Comparison of ENCODE assay signal across 8 cellular contexts in genomic region chr16:30747331-30747730, GRCh38. TPM values are rescaled to one million over a fixed set of nuclear protein-coding genes. Genes with fewer than 3 reads are reported as not detected.
DNase-seq lines count a peak whose midpoint lies in the region; ATAC-seq, FAIRE-seq and TF ChIP-seq lines count a peak whose summit lies in the region.

No MANE protein-coding gene starts in this region.

- no peak overlapping the region for H3K14ac ChIP-seq in mesenchymal stem cell (ENCODE audit: low read length in 2 of 2)

- H2BK120ac ChIP-seq in mesenchymal stem cell (ENCODE audit: low read depth, low read length) = no peak overlapping the region

- intact Hi-C loops in GM12878 (cut with micrococcal nuclease; ENCODE audit: unreplicated experiment) = no loop called here

- H3K18ac ChIP-seq in mesenchymal stem cell (ENCODE audit: low read depth in 1 of 2, low read length in 2 of 2) = no peak overlapping the region

- H2BK15ac ChIP-seq in mesenchymal stem cell (ENCODE audit: low read depth, poor library complexity, severe bottlenecking) = no peak overlapping the region

- H3K27me3 ChIP-seq in GM12878 (replicated peaks in 1 of 2; ENCODE audit: control insufficient read depth in 2 of 2, insufficient read depth in 2 of 2, low read length in 1 of 2) = no peaks in the 10 kb centered on the region
- H3K27me3 ChIP-seq in mesenchymal stem cell (ENCODE audit: control insufficient read depth in 1 of 2, insufficient read depth in 1 of 2, low read length in 2 of 2) = no peaks in the 10 kb centered on the region

- RAD21 ChIA-PET in GM12878 (lab: Charles Lee; ENCODE audit: unreplicated experiment) = interaction anchor here (1.0 to 1.8 kb wide), 5 partner anchors 67 to 327 kb away, joined by 3 to 6 read pairs (median 4); partner anchors contain the start of genes FBRS, ZNF646 and ZNF668

- no peak overlapping the region for H3K23ac ChIP-seq in mesenchymal stem cell (ENCODE audit: low read length in 2 of 2)

- H4K8ac ChIP-seq in mesenchymal stem cell (ENCODE audit: low read length) = peak overlapping the region; percentile 77

- TF ChIP-seq EP300 in GM12878 (IDR thresholded peaks at IDR 0.05; ENCODE audit: borderline replicate concordance in 1 of 2, control insufficient read depth in 1 of 2, low read depth in 2 of 2, low read length in 2 of 2) = no peak

- peaks cover 4% of the 10 kb centered on the region in 2 experiments; a peak in 3 of 4 replicates for H3K36me3 ChIP-seq in GM12878 (ENCODE audit: control insufficient read depth in 2 of 2, insufficient read depth in 2 of 2, low read length in 1 of 2)
- peaks cover 27 to 38% of the 10 kb centered on the region in 2 experiments for H3K36me3 ChIP-seq in mesenchymal stem cell (ENCODE audit: control insufficient read depth in 1 of 2, insufficient read depth in 2 of 2, low read depth in 1 of 2, low read length in 2 of 2)

- peaks cover 18% of the 10 kb centered on the region for H3K79me2 ChIP-seq in GM12878 (ENCODE audit: control insufficient read depth, insufficient read depth, low read length)

- H4K20me1 ChIP-seq in GM12878 (ENCODE audit: control insufficient read depth, insufficient read depth) = no peaks in the 10 kb centered on the region; the same call in 1 of the 2 replicates

- no peak for TF ChIP-seq POLR2A in GM12878 (IDR thresholded peaks at IDR 0.05; ENCODE audit: low read depth, low read length)

- SMC1A ChIA-PET in GM12878 (lab: Charles Lee; ENCODE audit: uncharacterized antibody, unreplicated experiment) = interaction anchor here (0.9 to 1.6 kb wide), 5 partner anchors 10 to 127 kb away, joined by 3 to 4 read pairs (median 3); no protein-coding TSS in a partner anchor

- H3K4me1 ChIP-seq in GM12878 (ENCODE audit: control insufficient read depth, insufficient read depth, low read length) (peaks cover 9% of the 10 kb centered on the region), mesenchymal stem cell (ENCODE audit: control insufficient read depth, insufficient read depth, low read depth, low read length) (peaks cover 9% of the 10 kb centered on the region)

- POLR2A ChIA-PET in GM12878 (lab: Charles Lee) = interaction anchor here (0.5 to 2.0 kb wide), 13 partner anchors 11 to 370 kb away, joined by 3 to 9 read pairs (median 4); partner anchors contain the start of genes KAT8 and SRCAP

- H3K4ac ChIP-seq in mesenchymal stem cell (ENCODE audit: low read depth in 1 of 2, low read length in 2 of 2) = no peak overlapping the region

- 64% methylated on average over 3 of the region's 3 CpGs for WGBS in GM12878 (ENCODE audit: insufficient coverage, insufficient replicate concordance, low lambda C conversion rate, missing lambda C conversion rate)
- 64% methylated on average over 3 of the region's 3 CpGs for WGBS in mesenchymal stem cell

- H2BK12ac ChIP-seq in mesenchymal stem cell (ENCODE audit: low read length in 2 of 2) = peak overlapping the region in 1 of 2 experiments; percentile 6

- H2AK5ac ChIP-seq in mesenchymal stem cell (ENCODE audit: low read length, severe bottlenecking) = peak overlapping the region; percentile 70

- peak overlapping the region; percentile 42 for H3K9ac ChIP-seq in GM12878 (ENCODE audit: control insufficient read depth, insufficient read depth, low read length)
- H3K9ac ChIP-seq in mesenchymal stem cell (ENCODE audit: low read length) = peak overlapping the region; percentile 90

- H3K4me2 ChIP-seq in GM12878 (ENCODE audit: control insufficient read depth, insufficient read depth) = peak overlapping the region; percentile 82
- no peak overlapping the region for H3K4me2 ChIP-seq in mesenchymal stem cell (ENCODE audit: low read length, poor library complexity, severe bottlenecking)

- ATAC-seq in GM12878 = no peak
- ATAC-seq in GM19035 (IDR thresholded peaks at IDR 0.05; ENCODE audit: unreplicated experiment) = no peak

- CTCF ChIA-PET in GM12878 (lab: Yijun Ruan, JAX) = interaction anchor here (1.0 to 1.9 kb wide), 6 partner anchors 26 to 195 kb away, joined by 3 to 9 read pairs (median 4); partner anchors contain the start of gene PRR14

- FAIRE-seq in GM12878 (lab: Jason Lieb, UNC) = no peak

- in situ Hi-C loops in GM12878 (cut with MboI) = no loop called here

- TF ChIP-seq CTCF in 22Rv1 (IDR thresholded peaks at IDR 0.05) (no peak), HFF-Myc (IDR thresholded peaks at IDR 0.05; ENCODE audit: low read depth, low read length, missing control alignments) (no peak), GM12878 (IDR thresholded peaks at IDR 0.05 in 2 of 3, conservative IDR thresholded peaks at IDR 0.05 in 1 of 3; ENCODE audit: control insufficient read depth in 2 of 3, extremely low read depth in 1 of 3, insufficient read depth in 1 of 3, low read depth in 3 of 3, low read length in 3 of 3) (no peak)

- H3K79me1 ChIP-seq in mesenchymal stem cell (replicated peaks; ENCODE audit: low read length, poor library complexity, severe bottlenecking) = peaks cover 15% of the 10 kb centered on the region

- H2BK5ac ChIP-seq in mesenchymal stem cell (ENCODE audit: low read depth, low read length, poor library complexity, severe bottlenecking) = no peak overlapping the region

- no peaks in the 10 kb centered on the region for H3K9me3 ChIP-seq in GM12878 (replicated peaks; ENCODE audit: control insufficient read depth, insufficient read depth, low read length)
- no peaks in the 10 kb centered on the region for H3K9me3 ChIP-seq in mesenchymal stem cell (ENCODE audit: control insufficient read depth, low read length)

- H3K27ac ChIP-seq in 22Rv1 (peak overlapping the region; percentile 85), GM12878 (ENCODE audit: control insufficient read depth, insufficient read depth) (peak overlapping the region; percentile 71; the same call in 1 of the 2 replicates), mesenchymal stem cell (ENCODE audit: low read length, poor library complexity, severe bottlenecking) (peak overlapping the region; percentile 77)

- DNase-seq in HFF-Myc (ENCODE audit: extremely low read depth, low read depth) (no peak), GM12878 (ENCODE audit: low read depth, low spot score) (no peak), mesenchymal stem cell (no peak), SIG-M5 (lab: John Stamatoyannopoulos, UW) (no peak), NCI-H1694 treated with DMSO at 0.1 percent for 48 hours (lab: John Stamatoyannopoulos, UW) (no peak), NCI-H146 treated with DMSO at 0.1 percent for 48 hours (lab: John Stamatoyannopoulos, UW; ENCODE audit: unreplicated experiment) (no peak)

- peak overlapping the region; percentile 62 for H3K4me3 ChIP-seq in HFF-Myc (replicated peaks; ENCODE audit: low read depth, low read length)
- H3K4me3 ChIP-seq in GM12878 = peak overlapping the region; percentile 67; the same call in 1 of the 2 replicates
- H3K4me3 ChIP-seq in mesenchymal stem cell (ENCODE audit: insufficient read depth in 1 of 2, low read depth in 1 of 2, low read length in 2 of 2) = peak overlapping the region in 1 of 2 experiments; percentile 83

- H4K91ac ChIP-seq in mesenchymal stem cell (ENCODE audit: low read length) = no peak overlapping the region

- peak overlapping the region; percentile 74; the same call in 1 of the 2 replicates for H2AFZ ChIP-seq in GM12878 (ENCODE audit: control insufficient read depth, low read depth, low read length)
- no peak overlapping the region for H2AFZ ChIP-seq in mesenchymal stem cell (ENCODE audit: low read depth, low read length)

- TF ChIP-seq RAD21 in GM12878 (IDR thresholded peaks at IDR 0.05; ENCODE audit: insufficient read depth, low read depth, low read length) = no peak

- no TSS peak for BruUV-seq in GM12878 (replicated peaks; lab: Mats Ljungman, UMichigan)

RNA-seq across cellular contexts. Expression of gene PHKG2, which starts 0.9 kb away (rescaled TPM):
- total RNA-seq in GM12878 (2013; cell fraction: nucleolus; rRNA removed) = 38.4 and 43.6 TPM in 2 replicates
- total RNA-seq in GM12878 (2014; rRNA removed) (41.8 and 43.9 TPM in 2 replicates), GM12878 (2014; rRNA removed; fragmentation: Illumina TruSeq; extraction: Trizol) (18.3 and 19.7 TPM in 2 replicates), GM12878 (2021) (35.8 and 38.0 TPM in 2 replicates)
- 16.3 TPM for polyA plus RNA-seq in GM12878 (2011; ENCODE audit: low read depth)
- polyA plus RNA-seq in GM12878 (2011; rRNA removed) (26.6 and 36.1 TPM in 2 replicates), GM12878 (2014; fragmentation: Illumina TruSeq; extraction: Trizol) (26.0 and 36.4 TPM in 2 replicates), GM12878 (2014; fragmentation: Nextera tagmentation; extraction: Ambion mirVana) (1 to 10 TPM; 5.2 to 8.8 TPM), GM12878 (2014; rRNA removed) (47.4 and 54.2 TPM in 2 replicates), GM12878 (2016; fragmentation: Nextera tagmentation; extraction: Ambion mirVana) (10 to 100 TPM; 47.3 to 50.1 TPM)
- polyA plus RNA-seq in GM12878 (2011; cell fraction: cytosol; rRNA removed) = 42.5 and 54.9 TPM in 2 replicates
- polyA plus RNA-seq in GM12878 (2011; cell fraction: nucleus; rRNA removed) = 131 and 156 TPM in 2 replicates
- polyA plus RNA-seq in GM12878 (2012) = 26.0 and 30.1 TPM in 2 replicates
- 25.9 and 39.8 TPM in 2 replicates for polyA minus RNA-seq in GM12878 (2011; rRNA and poly(A)+ RNA removed)
- 12.4 and 13.7 TPM in 2 replicates for polyA minus RNA-seq in GM12878 (2011; cell fraction: cytosol; rRNA and poly(A)+ RNA removed)
- polyA minus RNA-seq in GM12878 (2011; cell fraction: nucleus; rRNA and poly(A)+ RNA removed) = 22.2 and 47.6 TPM in 2 replicates
- polyA plus RNA-seq in mesenchymal stem cell (2013, experiment 1 of 2) = 22.5 TPM
- polyA plus RNA-seq in mesenchymal stem cell (2013, experiment 2 of 2) = 21.9 TPM

RNA-seq across cellular contexts. Expression of gene CFAP119, which starts 14.5 kb away (rescaled TPM):
- 3.5 and 5.5 TPM in 2 replicates for total RNA-seq in GM12878 (2013; cell fraction: nucleolus; rRNA removed)
- total RNA-seq in GM12878 (2014; rRNA removed) (4.3 and 6.2 TPM in 2 replicates), GM12878 (2014; rRNA removed; fragmentation: Illumina TruSeq; extraction: Trizol) (2.2 and 4.2 TPM in 2 replicates), GM12878 (2021) (5.8 and 7.3 TPM in 2 replicates)
- polyA plus RNA-seq in GM12878 (2011; ENCODE audit: low read depth) = 3.2 TPM
- polyA plus RNA-seq in GM12878 (2011; rRNA removed) (3.4 and 3.6 TPM in 2 replicates), GM12878 (2014; fragmentation: Illumina TruSeq; extraction: Trizol) (0.52 and 4.2 TPM in 2 replicates), GM12878 (2014; fragmentation: Nextera tagmentation; extraction: Ambion mirVana) (1 to 10 TPM; 3.2 to 3.9 TPM), GM12878 (2014; rRNA removed) (9.4 and 12.9 TPM in 2 replicates), GM12878 (2016; fragmentation: Nextera tagmentation; extraction: Ambion mirVana) (1 to 10 TPM; 6.7 to 8.7 TPM)
- 4.8 and 7.6 TPM in 2 replicates for polyA plus RNA-seq in GM12878 (2011; cell fraction: cytosol; rRNA removed)
- polyA plus RNA-seq in GM12878 (2011; cell fraction: nucleus; rRNA removed) = 29.5 and 32.9 TPM in 2 replicates
- polyA plus RNA-seq in GM12878 (2012) = 3.7 and 5.4 TPM in 2 replicates
- 1.1 and 1.6 TPM in 2 replicates for polyA minus RNA-seq in GM12878 (2011; rRNA and poly(A)+ RNA removed)
- 1.5 and 3.6 TPM in 2 replicates for polyA minus RNA-seq in GM12878 (2011; cell fraction: cytosol; rRNA and poly(A)+ RNA removed)
- 3.9 and 5.3 TPM in 2 replicates for polyA minus RNA-seq in GM12878 (2011; cell fraction: nucleus; rRNA and poly(A)+ RNA removed)
- polyA plus RNA-seq in mesenchymal stem cell (2013, experiment 1 of 2) = 4.8 TPM
- polyA plus RNA-seq in mesenchymal stem cell (2013, experiment 2 of 2) = 4.8 TPM

RNA-seq across cellular contexts. Expression of gene RNF40, which starts 14.8 kb away (rescaled TPM):
- 82.9 and 87.4 TPM in 2 replicates for total RNA-seq in GM12878 (2013; cell fraction: nucleolus; rRNA removed)
- total RNA-seq in GM12878 (2014; rRNA removed) = 59.0 and 61.7 TPM in 2 replicates
- 32.7 and 40.7 TPM in 2 replicates for total RNA-seq in GM12878 (2014; rRNA removed; fragmentation: Illumina TruSeq; extraction: Trizol)
- total RNA-seq in GM12878 (2021) = 76.8 and 84.7 TPM in 2 replicates
- 21.7 TPM for polyA plus RNA-seq in GM12878 (2011; ENCODE audit: low read depth)
- polyA plus RNA-seq in GM12878 (2011; rRNA removed) = 38.0 and 64.5 TPM in 2 replicates
- polyA plus RNA-seq in GM12878 (2011; cell fraction: cytosol; rRNA removed) = 46.3 and 55.2 TPM in 2 replicates
- polyA plus RNA-seq in GM12878 (2011; cell fraction: nucleus; rRNA removed) = 89.1 and 96.4 TPM in 2 replicates
- polyA plus RNA-seq in GM12878 (2012) = 38.1 and 38.2 TPM in 2 replicates
- 55.1 and 57.7 TPM in 2 replicates for polyA plus RNA-seq in GM12878 (2014; fragmentation: Illumina TruSeq; extraction: Trizol)
- polyA plus RNA-seq in GM12878 (2014; fragmentation: Nextera tagmentation; extraction: Ambion mirVana) = 1 to 10 TPM; 3.7 to 8.0 TPM
- polyA plus RNA-seq in GM12878 (2014; rRNA removed) = 43.2 and 55.6 TPM in 2 replicates
- 10 to 100 TPM; 93.2 to 97.6 TPM for polyA plus RNA-seq in GM12878 (2016; fragmentation: Nextera tagmentation; extraction: Ambion mirVana)
- 61.7 and 73.7 TPM in 2 replicates for polyA minus RNA-seq in GM12878 (2011; rRNA and poly(A)+ RNA removed)
- polyA minus RNA-seq in GM12878 (2011; cell fraction: cytosol; rRNA and poly(A)+ RNA removed) = 24.1 and 31.3 TPM in 2 replicates
- polyA minus RNA-seq in GM12878 (2011; cell fraction: nucleus; rRNA and poly(A)+ RNA removed) = 30.2 and 46.3 TPM in 2 replicates
- polyA plus RNA-seq in mesenchymal stem cell (2013, experiment 1 of 2) = 48.5 TPM
- 47.8 TPM for polyA plus RNA-seq in mesenchymal stem cell (2013, experiment 2 of 2)

RNA-seq across cellular contexts. Expression of gene ZNF629, which starts 39.7 kb away (rescaled TPM):
- 3.1 and 3.5 TPM in 2 replicates for total RNA-seq in GM12878 (2013; cell fraction: nucleolus; rRNA removed)
- 0.51 and 0.54 TPM in 2 replicates for total RNA-seq in GM12878 (2014; rRNA removed)
- total RNA-seq in GM12878 (2014; rRNA removed; fragmentation: Illumina TruSeq; extraction: Trizol) = 0.28 and 0.45 TPM in 2 replicates
- 0.69 and 0.77 TPM in 2 replicates for total RNA-seq in GM12878 (2021)
- 1.2 TPM for polyA plus RNA-seq in GM12878 (2011; ENCODE audit: low read depth)
- polyA plus RNA-seq in GM12878 (2011; rRNA removed) = 0.06 and 0.12 TPM in 2 replicates
- polyA plus RNA-seq in GM12878 (2011; cell fraction: cytosol; rRNA removed) = 0.12 and 0.13 TPM in 2 replicates
- 0.43 and 0.50 TPM in 2 replicates for polyA plus RNA-seq in GM12878 (2011; cell fraction: nucleus; rRNA removed)
- polyA plus RNA-seq in GM12878 (2012) = 2.2 and 2.5 TPM in 2 replicates
- 0.48 and 0.59 TPM in 2 replicates for polyA plus RNA-seq in GM12878 (2014; fragmentation: Illumina TruSeq; extraction: Trizol)
- under 1 TPM; 0.02 to 0.07 TPM for polyA plus RNA-seq in GM12878 (2014; fragmentation: Nextera tagmentation; extraction: Ambion mirVana)
- polyA plus RNA-seq in GM12878 (2014; rRNA removed) = 0.35 and 0.38 TPM in 2 replicates
- polyA plus RNA-seq in GM12878 (2016; fragmentation: Nextera tagmentation; extraction: Ambion mirVana) = under 1 TPM; 0.32 to 0.62 TPM
- 0.15 TPM in 2 replicates for polyA minus RNA-seq in GM12878 (2011; rRNA and poly(A)+ RNA removed)
- 0.21 TPM in 1 of 2 replicates, not detected in the other for polyA minus RNA-seq in GM12878 (2011; cell fraction: cytosol; rRNA and poly(A)+ RNA removed)
- polyA minus RNA-seq in GM12878 (2011; cell fraction: nucleus; rRNA and poly(A)+ RNA removed) = 0.29 and 0.36 TPM in 2 replicates
- polyA plus RNA-seq in mesenchymal stem cell (2013, experiment 1 of 2) = 13.8 TPM
- 13.2 TPM for polyA plus RNA-seq in mesenchymal stem cell (2013, experiment 2 of 2)

RNA-seq across cellular contexts. Expression of gene SRCAP, which starts 48.4 kb away (rescaled TPM):
- total RNA-seq in GM12878 (2013; cell fraction: nucleolus; rRNA removed) = 32.7 and 35.5 TPM in 2 replicates
- 12.0 and 12.8 TPM in 2 replicates for total RNA-seq in GM12878 (2014; rRNA removed)
- 3.3 and 4.0 TPM in 2 replicates for total RNA-seq in GM12878 (2014; rRNA removed; fragmentation: Illumina TruSeq; extraction: Trizol)
- 48.1 and 58.4 TPM in 2 replicates for total RNA-seq in GM12878 (2021)
- 6.8 TPM for polyA plus RNA-seq in GM12878 (2011; ENCODE audit: low read depth)
- polyA plus RNA-seq in GM12878 (2011; rRNA removed) = 1.7 and 2.6 TPM in 2 replicates
- 2.0 and 2.9 TPM in 2 replicates for polyA plus RNA-seq in GM12878 (2011; cell fraction: cytosol; rRNA removed)
- polyA plus RNA-seq in GM12878 (2011; cell fraction: nucleus; rRNA removed) = 20.1 and 27.5 TPM in 2 replicates
- 12.1 and 17.7 TPM in 2 replicates for polyA plus RNA-seq in GM12878 (2012)
- 7.1 and 11.2 TPM in 2 replicates for polyA plus RNA-seq in GM12878 (2014; fragmentation: Illumina TruSeq; extraction: Trizol)
- under 1 TPM; 0.24 to 0.31 TPM for polyA plus RNA-seq in GM12878 (2014; fragmentation: Nextera tagmentation; extraction: Ambion mirVana)
- 12.5 and 22.3 TPM in 2 replicates for polyA plus RNA-seq in GM12878 (2014; rRNA removed)
- 10 to 100 TPM; 35.7 to 45.8 TPM for polyA plus RNA-seq in GM12878 (2016; fragmentation: Nextera tagmentation; extraction: Ambion mirVana)
- 10.6 TPM in 2 replicates for polyA minus RNA-seq in GM12878 (2011; rRNA and poly(A)+ RNA removed)
- polyA minus RNA-seq in GM12878 (2011; cell fraction: cytosol; rRNA and poly(A)+ RNA removed) = 14.4 and 16.1 TPM in 2 replicates
- 12.8 and 23.9 TPM in 2 replicates for polyA minus RNA-seq in GM12878 (2011; cell fraction: nucleus; rRNA and poly(A)+ RNA removed)
- 17.1 TPM for polyA plus RNA-seq in mesenchymal stem cell (2013, experiment 1 of 2)
- polyA plus RNA-seq in mesenchymal stem cell (2013, experiment 2 of 2) = 16.0 TPM
